1 cellular context compared by ENCODE assay signal in the genomic region with DNA sequence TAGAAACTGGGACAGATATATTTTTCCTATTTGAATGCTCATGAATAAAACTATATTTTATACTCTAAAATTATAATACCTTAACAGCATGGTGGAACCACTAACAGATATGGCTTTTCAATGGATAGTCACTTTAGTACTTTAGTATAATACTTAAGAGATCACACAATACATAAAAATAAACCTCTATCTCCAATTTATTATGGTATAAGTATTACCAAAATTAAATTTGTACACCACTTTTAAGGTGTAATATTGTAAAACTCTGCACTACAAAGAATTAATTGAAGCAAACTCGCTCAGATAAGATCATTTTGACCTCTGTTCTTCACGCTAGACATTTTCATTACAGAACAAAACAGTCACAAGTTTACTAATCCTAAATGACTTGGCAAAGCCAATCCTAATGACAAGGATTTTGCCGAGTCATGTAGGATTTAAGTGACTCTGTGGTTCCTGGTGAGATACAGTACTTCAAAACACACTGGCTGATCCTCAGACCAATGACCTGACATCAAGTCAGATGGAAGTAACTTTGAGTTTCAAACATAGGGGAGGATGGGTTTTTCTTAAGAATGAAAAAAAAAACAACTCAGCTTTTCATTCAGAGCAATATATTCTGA.
TF ChIP-seq lines count a peak whose summit lies in the region.

No MANE protein-coding gene starts in this region.

TF ChIP-seq in K562, 482 proteins besides CTCF, POLR2A, EP300 and RAD21 (continued from another document and continues in another):
- TF ChIP-seq, protein P1, sequence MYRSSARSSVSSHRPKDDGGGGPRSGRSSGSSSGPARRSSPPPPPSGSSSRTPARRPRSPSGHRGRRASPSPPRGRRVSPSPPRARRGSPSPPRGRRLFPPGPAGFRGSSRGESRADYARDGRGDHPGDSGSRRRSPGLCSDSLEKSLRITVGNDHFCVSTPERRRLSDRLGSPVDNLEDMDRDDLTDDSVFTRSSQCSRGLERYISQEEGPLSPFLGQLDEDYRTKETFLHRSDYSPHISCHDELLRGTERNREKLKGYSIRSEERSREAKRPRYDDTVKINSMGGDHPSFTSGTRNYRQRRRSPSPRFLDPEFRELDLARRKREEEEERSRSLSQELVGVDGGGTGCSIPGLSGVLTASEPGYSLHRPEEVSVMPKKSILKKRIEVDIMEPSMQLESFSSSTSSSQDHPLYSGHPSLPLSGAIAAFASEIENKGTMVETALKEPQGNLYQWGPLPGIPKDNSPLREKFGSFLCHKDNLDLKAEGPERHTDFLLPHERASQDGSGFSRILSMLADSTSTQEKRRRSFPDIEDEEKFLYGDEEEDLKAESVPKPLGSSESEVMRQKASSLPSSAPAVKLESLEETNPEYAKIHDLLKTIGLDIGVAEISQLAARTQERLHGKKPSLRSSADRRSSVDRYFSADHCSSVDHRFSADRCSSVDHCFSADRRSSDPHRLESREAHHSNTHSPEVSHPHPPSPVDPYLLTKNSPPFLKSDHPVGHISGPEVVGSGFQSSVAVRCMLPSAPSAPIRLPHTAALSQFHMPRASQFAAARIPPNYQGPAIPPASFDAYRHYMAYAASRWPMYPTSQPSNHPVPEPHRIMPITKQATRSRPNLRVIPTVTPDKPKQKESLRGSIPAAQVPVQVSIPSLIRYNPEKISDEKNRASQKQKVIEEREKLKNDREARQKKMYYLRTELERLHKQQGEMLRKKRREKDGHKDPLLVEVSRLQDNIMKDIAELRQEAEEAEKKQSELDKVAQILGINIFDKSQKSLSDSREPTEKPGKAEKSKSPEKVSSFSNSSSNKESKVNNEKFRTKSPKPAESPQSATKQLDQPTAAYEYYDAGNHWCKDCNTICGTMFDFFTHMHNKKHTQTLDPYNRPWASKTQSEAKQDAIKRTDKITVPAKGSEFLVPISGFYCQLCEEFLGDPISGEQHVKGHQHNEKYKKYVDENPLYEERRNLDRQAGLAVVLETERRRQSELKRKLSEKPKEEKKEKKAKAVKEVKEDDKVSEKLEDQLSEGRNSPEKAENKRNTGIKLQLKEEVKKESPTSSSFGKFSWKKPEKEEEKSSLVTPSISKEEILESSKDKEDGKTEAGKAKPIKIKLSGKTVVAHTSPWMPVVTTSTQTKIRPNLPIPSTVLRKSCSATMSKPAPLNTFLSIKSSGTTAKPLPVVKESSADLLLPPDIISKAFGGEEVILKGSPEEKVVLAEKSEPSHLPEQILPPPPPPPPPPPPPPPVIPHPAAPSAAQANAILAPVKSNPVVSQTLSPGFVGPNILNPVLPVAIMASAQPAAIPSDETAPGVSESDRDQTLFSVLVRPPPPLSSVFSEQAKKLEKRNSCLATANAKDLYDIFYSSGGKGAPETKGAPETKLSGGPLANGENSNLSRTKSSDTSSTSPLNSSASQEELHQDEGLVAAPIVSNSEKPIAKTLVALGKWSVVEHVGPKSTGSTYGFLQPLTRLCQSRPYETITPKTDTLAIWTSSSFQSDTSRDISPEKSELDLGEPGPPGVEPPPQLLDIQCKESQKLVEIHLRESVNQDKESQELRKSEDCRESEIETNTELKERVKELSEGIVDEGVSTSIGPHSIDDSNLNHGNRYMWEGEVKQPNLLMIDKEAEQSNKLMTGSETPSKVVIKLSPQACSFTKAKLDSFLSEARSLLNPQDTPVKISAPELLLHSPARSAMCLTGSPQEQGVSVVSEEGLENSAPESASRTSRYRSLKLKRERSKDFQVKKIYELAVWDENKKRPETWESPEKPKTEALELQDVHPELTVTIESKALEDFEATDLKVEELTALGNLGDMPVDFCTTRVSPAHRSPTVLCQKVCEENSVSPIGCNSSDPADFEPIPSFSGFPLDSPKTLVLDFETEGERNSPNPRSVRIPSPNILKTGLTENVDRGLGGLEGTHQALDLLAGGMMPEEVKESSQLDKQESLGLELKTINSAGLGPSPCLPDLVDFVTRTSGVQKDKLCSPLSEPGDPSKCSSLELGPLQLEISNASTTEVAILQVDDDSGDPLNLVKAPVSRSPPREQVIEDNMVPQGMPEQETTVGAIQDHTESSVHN (IDR thresholded peaks at IDR 0.05; ENCODE audit: borderline replicate concordance in 1 of 2, low read depth in 1 of 2): peak in 1 of 2 experiments; percentile 66; a peak in 1 of 4 replicates
- no peak for TF ChIP-seq ZBTB7A (IDR thresholded peaks at IDR 0.05; ENCODE audit: borderline replicate concordance, control insufficient read depth, low read depth, low read length)
- no peak for TF ChIP-seq NFATC3 (IDR thresholded peaks at IDR 0.05)
- no peak for TF ChIP-seq ZNF77 (CRISPR knock-in tag; IDR thresholded peaks at IDR 0.05)
- TF ChIP-seq ZBTB17 (CRISPR knock-in tag; IDR thresholded peaks at IDR 0.05): no peak
- TF ChIP-seq, protein P2, sequence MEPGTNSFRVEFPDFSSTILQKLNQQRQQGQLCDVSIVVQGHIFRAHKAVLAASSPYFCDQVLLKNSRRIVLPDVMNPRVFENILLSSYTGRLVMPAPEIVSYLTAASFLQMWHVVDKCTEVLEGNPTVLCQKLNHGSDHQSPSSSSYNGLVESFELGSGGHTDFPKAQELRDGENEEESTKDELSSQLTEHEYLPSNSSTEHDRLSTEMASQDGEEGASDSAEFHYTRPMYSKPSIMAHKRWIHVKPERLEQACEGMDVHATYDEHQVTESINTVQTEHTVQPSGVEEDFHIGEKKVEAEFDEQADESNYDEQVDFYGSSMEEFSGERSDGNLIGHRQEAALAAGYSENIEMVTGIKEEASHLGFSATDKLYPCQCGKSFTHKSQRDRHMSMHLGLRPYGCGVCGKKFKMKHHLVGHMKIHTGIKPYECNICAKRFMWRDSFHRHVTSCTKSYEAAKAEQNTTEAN (CRISPR knock-in tag; IDR thresholded peaks at IDR 0.05): no peak
- TF ChIP-seq, protein P3, sequence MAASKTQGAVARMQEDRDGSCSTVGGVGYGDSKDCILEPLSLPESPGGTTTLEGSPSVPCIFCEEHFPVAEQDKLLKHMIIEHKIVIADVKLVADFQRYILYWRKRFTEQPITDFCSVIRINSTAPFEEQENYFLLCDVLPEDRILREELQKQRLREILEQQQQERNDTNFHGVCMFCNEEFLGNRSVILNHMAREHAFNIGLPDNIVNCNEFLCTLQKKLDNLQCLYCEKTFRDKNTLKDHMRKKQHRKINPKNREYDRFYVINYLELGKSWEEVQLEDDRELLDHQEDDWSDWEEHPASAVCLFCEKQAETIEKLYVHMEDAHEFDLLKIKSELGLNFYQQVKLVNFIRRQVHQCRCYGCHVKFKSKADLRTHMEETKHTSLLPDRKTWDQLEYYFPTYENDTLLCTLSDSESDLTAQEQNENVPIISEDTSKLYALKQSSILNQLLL (CRISPR knock-in tag; IDR thresholded peaks at IDR 0.05; ENCODE audit: borderline replicate concordance): no peak
- no peak; the same call in 1 of the 2 replicates for TF ChIP-seq ZNF41 (CRISPR knock-in tag; conservative IDR thresholded peaks at IDR 0.05)
- TF ChIP-seq PPARD (CRISPR knock-in tag; IDR thresholded peaks at IDR 0.05): no peak
- TF ChIP-seq POLR3A (IDR thresholded peaks at IDR 0.05; ENCODE audit: borderline replicate concordance, extremely low read depth, insufficient read depth, insufficient read length): no peak
- TF ChIP-seq ZC3H4 (CRISPR knock-in tag; IDR thresholded peaks at IDR 0.05; ENCODE audit: borderline replicate concordance): no peak
- TF ChIP-seq SREBF1 (IDR thresholded peaks at IDR 0.05; ENCODE audit: borderline replicate concordance, low read depth, low read length): no peak
- no peak for TF ChIP-seq MYC (IDR thresholded peaks at IDR 0.05; ENCODE audit: low read depth, low read length)
- TF ChIP-seq MYC (CRISPR knock-in tag; IDR thresholded peaks at IDR 0.05; ENCODE audit: borderline replicate concordance, low read depth): no peak
- TF ChIP-seq, protein P4, sequence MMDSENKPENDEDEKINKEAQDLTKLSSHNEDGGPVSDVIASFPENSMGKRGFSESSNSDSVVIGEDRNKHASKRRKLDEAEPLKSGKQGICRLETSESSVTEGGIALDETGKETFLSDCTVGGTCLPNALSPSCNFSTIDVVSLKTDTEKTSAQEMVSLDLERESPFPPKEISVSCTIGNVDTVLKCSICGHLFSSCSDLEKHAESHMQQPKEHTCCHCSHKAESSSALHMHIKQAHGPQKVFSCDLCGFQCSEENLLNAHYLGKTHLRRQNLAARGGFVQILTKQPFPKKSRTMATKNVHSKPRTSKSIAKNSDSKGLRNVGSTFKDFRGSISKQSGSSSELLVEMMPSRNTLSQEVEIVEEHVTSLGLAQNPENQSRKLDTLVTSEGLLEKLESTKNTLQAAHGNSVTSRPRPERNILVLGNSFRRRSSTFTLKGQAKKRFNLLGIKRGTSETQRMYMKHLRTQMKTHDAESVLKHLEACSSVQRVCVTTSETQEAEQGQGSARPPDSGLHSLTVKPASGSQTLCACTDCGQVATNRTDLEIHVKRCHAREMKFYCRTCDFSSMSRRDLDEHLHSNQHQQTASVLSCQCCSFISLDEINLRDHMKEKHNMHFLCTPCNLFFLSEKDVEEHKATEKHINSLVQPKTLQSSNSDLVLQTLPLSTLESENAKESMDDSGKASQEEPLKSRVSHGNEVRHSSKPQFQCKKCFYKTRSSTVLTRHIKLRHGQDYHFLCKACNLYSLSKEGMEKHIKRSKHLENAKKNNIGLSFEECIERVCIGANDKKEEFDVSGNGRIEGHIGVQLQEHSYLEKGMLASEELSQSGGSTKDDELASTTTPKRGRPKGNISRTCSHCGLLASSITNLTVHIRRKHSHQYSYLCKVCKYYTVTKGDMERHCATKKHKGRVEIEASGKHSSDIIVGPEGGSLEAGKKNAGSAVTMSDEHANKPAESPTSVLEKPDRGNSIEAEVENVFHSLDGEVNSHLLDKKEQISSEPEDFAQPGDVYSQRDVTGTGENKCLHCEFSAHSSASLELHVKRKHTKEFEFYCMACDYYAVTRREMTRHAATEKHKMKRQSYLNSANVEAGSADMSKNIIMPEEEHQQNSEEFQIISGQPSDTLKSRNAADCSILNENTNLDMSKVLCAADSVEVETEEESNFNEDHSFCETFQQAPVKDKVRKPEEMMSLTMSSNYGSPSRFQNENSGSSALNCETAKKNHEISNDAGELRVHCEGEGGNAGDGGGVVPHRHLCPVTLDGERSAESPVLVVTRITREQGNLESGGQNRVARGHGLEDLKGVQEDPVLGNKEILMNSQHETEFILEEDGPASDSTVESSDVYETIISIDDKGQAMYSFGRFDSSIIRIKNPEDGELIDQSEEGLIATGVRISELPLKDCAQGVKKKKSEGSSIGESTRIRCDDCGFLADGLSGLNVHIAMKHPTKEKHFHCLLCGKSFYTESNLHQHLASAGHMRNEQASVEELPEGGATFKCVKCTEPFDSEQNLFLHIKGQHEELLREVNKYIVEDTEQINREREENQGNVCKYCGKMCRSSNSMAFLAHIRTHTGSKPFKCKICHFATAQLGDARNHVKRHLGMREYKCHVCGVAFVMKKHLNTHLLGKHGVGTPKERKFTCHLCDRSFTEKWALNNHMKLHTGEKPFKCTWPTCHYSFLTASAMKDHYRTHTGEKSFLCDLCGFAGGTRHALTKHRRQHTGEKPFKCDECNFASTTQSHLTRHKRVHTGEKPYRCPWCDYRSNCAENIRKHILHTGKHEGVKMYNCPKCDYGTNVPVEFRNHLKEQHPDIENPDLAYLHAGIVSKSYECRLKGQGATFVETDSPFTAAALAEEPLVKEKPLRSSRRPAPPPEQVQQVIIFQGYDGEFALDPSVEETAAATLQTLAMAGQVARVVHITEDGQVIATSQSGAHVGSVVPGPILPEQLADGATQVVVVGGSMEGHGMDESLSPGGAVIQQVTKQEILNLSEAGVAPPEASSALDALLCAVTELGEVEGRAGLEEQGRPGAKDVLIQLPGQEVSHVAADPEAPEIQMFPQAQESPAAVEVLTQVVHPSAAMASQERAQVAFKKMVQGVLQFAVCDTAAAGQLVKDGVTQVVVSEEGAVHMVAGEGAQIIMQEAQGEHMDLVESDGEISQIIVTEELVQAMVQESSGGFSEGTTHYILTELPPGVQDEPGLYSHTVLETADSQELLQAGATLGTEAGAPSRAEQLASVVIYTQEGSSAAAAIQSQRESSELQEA (IDR thresholded peaks at IDR 0.05; ENCODE audit: low read depth): no peak
- TF ChIP-seq SRSF7 (optimal IDR thresholded peaks at IDR 0.05; ENCODE audit: low read depth, low read length): no peak
- TF ChIP-seq SUPT5H (IDR thresholded peaks at IDR 0.05): no peak
- no peak for TF ChIP-seq DNMT1 (IDR thresholded peaks at IDR 0.05)
- TF ChIP-seq, protein P5, sequence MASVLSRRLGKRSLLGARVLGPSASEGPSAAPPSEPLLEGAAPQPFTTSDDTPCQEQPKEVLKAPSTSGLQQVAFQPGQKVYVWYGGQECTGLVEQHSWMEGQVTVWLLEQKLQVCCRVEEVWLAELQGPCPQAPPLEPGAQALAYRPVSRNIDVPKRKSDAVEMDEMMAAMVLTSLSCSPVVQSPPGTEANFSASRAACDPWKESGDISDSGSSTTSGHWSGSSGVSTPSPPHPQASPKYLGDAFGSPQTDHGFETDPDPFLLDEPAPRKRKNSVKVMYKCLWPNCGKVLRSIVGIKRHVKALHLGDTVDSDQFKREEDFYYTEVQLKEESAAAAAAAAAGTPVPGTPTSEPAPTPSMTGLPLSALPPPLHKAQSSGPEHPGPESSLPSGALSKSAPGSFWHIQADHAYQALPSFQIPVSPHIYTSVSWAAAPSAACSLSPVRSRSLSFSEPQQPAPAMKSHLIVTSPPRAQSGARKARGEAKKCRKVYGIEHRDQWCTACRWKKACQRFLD (CRISPR knock-in tag; IDR thresholded peaks at IDR 0.05): no peak
- TF ChIP-seq POLR2AphosphoS2 (IDR thresholded peaks at IDR 0.05; ENCODE audit: low read length): no peak
- TF ChIP-seq, protein P6, sequence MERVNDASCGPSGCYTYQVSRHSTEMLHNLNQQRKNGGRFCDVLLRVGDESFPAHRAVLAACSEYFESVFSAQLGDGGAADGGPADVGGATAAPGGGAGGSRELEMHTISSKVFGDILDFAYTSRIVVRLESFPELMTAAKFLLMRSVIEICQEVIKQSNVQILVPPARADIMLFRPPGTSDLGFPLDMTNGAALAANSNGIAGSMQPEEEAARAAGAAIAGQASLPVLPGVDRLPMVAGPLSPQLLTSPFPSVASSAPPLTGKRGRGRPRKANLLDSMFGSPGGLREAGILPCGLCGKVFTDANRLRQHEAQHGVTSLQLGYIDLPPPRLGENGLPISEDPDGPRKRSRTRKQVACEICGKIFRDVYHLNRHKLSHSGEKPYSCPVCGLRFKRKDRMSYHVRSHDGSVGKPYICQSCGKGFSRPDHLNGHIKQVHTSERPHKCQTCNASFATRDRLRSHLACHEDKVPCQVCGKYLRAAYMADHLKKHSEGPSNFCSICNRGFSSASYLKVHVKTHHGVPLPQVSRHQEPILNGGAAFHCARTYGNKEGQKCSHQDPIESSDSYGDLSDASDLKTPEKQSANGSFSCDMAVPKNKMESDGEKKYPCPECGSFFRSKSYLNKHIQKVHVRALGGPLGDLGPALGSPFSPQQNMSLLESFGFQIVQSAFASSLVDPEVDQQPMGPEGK (CRISPR knock-in tag; IDR thresholded peaks at IDR 0.05; ENCODE audit: borderline replicate concordance): no peak
- TF ChIP-seq ZNF444 (CRISPR knock-in tag; IDR thresholded peaks at IDR 0.05): no peak
- peak; percentile 54 for TF ChIP-seq POLR2H (tag; IDR thresholded peaks at IDR 0.05; ENCODE audit: low read depth)
- TF ChIP-seq ZNF324 (CRISPR knock-in tag; IDR thresholded peaks at IDR 0.05): no peak
- TF ChIP-seq SREBF2 (CRISPR knock-in tag; IDR thresholded peaks at IDR 0.05): no peak
- no peak for TF ChIP-seq CHD2 (IDR thresholded peaks at IDR 0.05; ENCODE audit: low read depth, low read length)
- no peak for TF ChIP-seq RBM34 (IDR thresholded peaks at IDR 0.05; ENCODE audit: borderline replicate concordance, insufficient read depth, low read length)
- TF ChIP-seq ZNF584 (CRISPR knock-in tag; IDR thresholded peaks at IDR 0.05; ENCODE audit: low read depth): no peak
- TF ChIP-seq FOXK1 (CRISPR knock-in tag; IDR thresholded peaks at IDR 0.05; ENCODE audit: borderline replicate concordance): no peak
- TF ChIP-seq BRD4 (IDR thresholded peaks at IDR 0.05): no peak
- TF ChIP-seq TOE1 (IDR thresholded peaks at IDR 0.05; ENCODE audit: borderline replicate concordance): peak; percentile 66; the same call in 1 of the 2 replicates
- no peak for TF ChIP-seq TOE1 (CRISPR knock-in tag; IDR thresholded peaks at IDR 0.05; ENCODE audit: borderline replicate concordance, low read depth)
- TF ChIP-seq TAF1 (IDR thresholded peaks at IDR 0.05; ENCODE audit: control insufficient read depth, extremely low read depth, insufficient read depth, low read length, severe bottlenecking): no peak
- no peak for TF ChIP-seq ZFPM2 (CRISPR knock-in tag; IDR thresholded peaks at IDR 0.05)
- peak; percentile 95 for TF ChIP-seq DPF2 (IDR thresholded peaks at IDR 0.05)
